Comparison of ENCODE assay signal across 18 cellular contexts in genomic region chr3:76063019-76063418, GRCh38.
DNase-seq lines count a peak whose midpoint lies in the region; ATAC-seq, FAIRE-seq and TF ChIP-seq lines count a peak whose summit lies in the region.
"Had no signal": no experiment of that assay in that cellular context is flagged by ENCODE, and none has a peak within 500 bp of the region (broad histone marks: within the 10 kb centered on the region; RNA-seq: fewer than 3 reads in every experiment).

No MANE protein-coding gene starts in this region.

- FAIRE-seq in H1 (lab: Jason Lieb, UNC), result no peak

- H4K5ac ChIP-seq in H1 (ENCODE audit: insufficient read length, low read depth, low read length), result no peak overlapping the region

- no peaks in the 10 kb centered on the region for H4K20me1 ChIP-seq in PC-3 (ENCODE audit: low read length)
- H4K20me1 ChIP-seq in H1 (replicated peaks in 1 of 2; ENCODE audit: control insufficient read depth in 1 of 2, insufficient read depth in 2 of 2, low read length in 2 of 2), result no peaks in the 10 kb centered on the region

- no peak for TF ChIP-seq RAD21 in H1 (IDR thresholded peaks at IDR 0.05 in 1 of 2, conservative IDR thresholded peaks at IDR 0.05 in 1 of 2; ENCODE audit: low read depth in 2 of 2, low read length in 2 of 2)

- H3K18ac ChIP-seq in H1 (ENCODE audit: extremely low read depth, low read length), result no peak overlapping the region

- no peaks in the 10 kb centered on the region for H3K23me2 ChIP-seq in H1 (ENCODE audit: low read depth, low read length)

- peak overlapping the region; percentile 53; the same call in 1 of the 2 replicates for H2BK5ac ChIP-seq in H1 (ENCODE audit: low read depth, low read length)

- CTCF ChIA-PET in PC-3 (lab: Charles Lee) (interaction anchor here (0.7 kb wide), 1 partner anchor 44 kb away, joined by 3 read pairs; no protein-coding TSS in a partner anchor), H1 (lab: Charles Lee; ENCODE audit: partially characterized antibody) (interaction anchor here (0.7 to 2.8 kb wide), 4 partner anchors 18 to 514 kb away, joined by 3 to 21 read pairs (median 4); no protein-coding TSS in a partner anchor)

- no peaks in the 10 kb centered on the region for H3K9me3 ChIP-seq in PC-3 (ENCODE audit: low read length)
- H3K9me3 ChIP-seq in H1 (ENCODE audit: insufficient read depth in 2 of 2, low read depth in 1 of 2, low read length in 1 of 2), result peaks cover 4% of the 10 kb centered on the region in 2 experiments; a peak in 1 of 4 replicates
- H3K9me3 ChIP-seq: sigmoid colon had no signal

- WGBS in H1 (ENCODE audit: extremely low coverage in 1 of 2, insufficient coverage in 1 of 2, insufficient read length in 1 of 2, insufficient replicate concordance in 2 of 2, low coverage in 1 of 2, low lambda C conversion rate in 2 of 2, missing lambda C conversion rate in 1 of 2), 2 experiments, result 56% methylated on average over 3 of the region's 3 CpGs; no CpG with 5 or more reads in 1 of the 2 experiments

- DNase-seq in ELR (ENCODE audit: low read depth) (peak; percentile 79), PC-3 (peak; percentile 96), H1 (ENCODE audit: low read depth in 1 of 2, low spot score in 2 of 2) (no peak), mucosa of gallbladder (ENCODE audit: low spot score) (peak; percentile 52), GM19240 (ENCODE audit: insufficient read length, low spot score) (no peak), DMS79 (lab: John Stamatoyannopoulos, UW) (no peak), head of caudate nucleus (no peak)
- DNase-seq: activated CD8-positive, alpha-beta T cell treated with anti-CD3 and anti-CD28 coated beads, Interleukin-2, amount 10 ng/mL, durations not matched to agents 7 days and 5 days; activated naive CD4-positive, alpha-beta T cell treated with anti-CD3 and anti-CD28 coated beads for 36 hours; CD4-positive, alpha-beta T cell; glutamatergic neuron; left ventricle myocardium superior; MV-4-11; nephron progenitor cell; OCI-M1; sigmoid colon; T-helper 9 cell had no signal

- peak; percentile 97 for ATAC-seq in PC-3
- no peak for ATAC-seq in HG02938 (IDR thresholded peaks at IDR 0.05; ENCODE audit: unreplicated experiment)
- ATAC-seq: activated CD8-positive, alpha-beta T cell treated with anti-CD3 and anti-CD28 coated beads, Interleukin-2, amount 10 ng/mL, durations not matched to agents 7 days and 5 days; left ventricle myocardium superior had no signal

- 0 out of 2 replicates have a peak overlapping the region, but pooled peaks have one; percentile 41 for H2BK12ac ChIP-seq in H1 (ENCODE audit: low read depth, low read length)

- H3K36me3 ChIP-seq in PC-3 (ENCODE audit: low read depth, low read length), result no peaks in the 10 kb centered on the region
- peaks cover 0 to 2% (median 0%) of the 10 kb centered on the region in 4 experiments; a peak in 1 of 8 replicates for H3K36me3 ChIP-seq in H1 (ENCODE audit: control insufficient read depth in 2 of 4, insufficient read depth in 4 of 4, low read length in 3 of 4)
- H3K36me3 ChIP-seq: sigmoid colon had no signal

- H3K56ac ChIP-seq in H1 (replicated peaks; ENCODE audit: insufficient read length, low read depth, low read length), result no peak overlapping the region

- H2AK5ac ChIP-seq in H1 (ENCODE audit: low read depth, low read length), result no peak overlapping the region

- no peaks in the 10 kb centered on the region for H3K9me2 ChIP-seq in PC-3 (replicated peaks; ENCODE audit: low read length)

- no peak overlapping the region for H4K8ac ChIP-seq in H1 (ENCODE audit: extremely low read depth, insufficient read depth, low read length)

- no peak for TF ChIP-seq POLR2A in H1 (IDR thresholded peaks at IDR 0.05; ENCODE audit: control extremely low read depth in 1 of 2, low read depth in 2 of 2, low read length in 2 of 2)

- BruUV-seq in PC-3 (replicated peaks; lab: Mats Ljungman, UMichigan), result no TSS peak

- TF ChIP-seq EP300 in H1 (IDR thresholded peaks at IDR 0.05; ENCODE audit: borderline replicate concordance in 1 of 2, low read depth in 2 of 2, low read length in 2 of 2), result no peak

- H3K79me1 ChIP-seq in H1 (ENCODE audit: low read depth, low read length), result no peaks in the 10 kb centered on the region

- H3K27me3 ChIP-seq in PC-3 (ENCODE audit: low read length) (no peaks in the 10 kb centered on the region), H1 (replicated peaks in 1 of 4; ENCODE audit: control insufficient read depth in 3 of 4, extremely low read depth in 1 of 4, insufficient read depth in 3 of 4, low read length in 3 of 4) (no peaks in the 10 kb centered on the region)
- H3K27me3 ChIP-seq: sigmoid colon had no signal

- intact Hi-C loops in PC-3 (cut with micrococcal nuclease), result loop anchor here (5.0 kb wide), 1 partner anchor 41 kb away; no protein-coding TSS in a partner anchor
- intact Hi-C loops in head of caudate nucleus (cut with DNase I), result no loop called here

- H3K4me3 ChIP-seq in PC-3 (ENCODE audit: low read length) (no peak overlapping the region), H1 (ENCODE audit: extremely low read depth in 1 of 4, insufficient read depth in 2 of 4, low read depth in 3 of 4, low read length in 4 of 4) (no peak overlapping the region)
- H3K4me3 ChIP-seq: sigmoid colon had no signal

- POLR2A ChIA-PET in PC-3 (lab: Charles Lee; ENCODE audit: unreplicated experiment), result no interaction called here
- POLR2A ChIA-PET in H1 (lab: Charles Lee; ENCODE audit: partially characterized antibody), result interaction anchor here (0.8 to 1.6 kb wide), 3 partner anchors 12 to 20 kb away, joined by 3 to 6 read pairs (median 4); no protein-coding TSS in a partner anchor

- H2AFZ ChIP-seq in PC-3 (ENCODE audit: low read length) (no peak overlapping the region), H1 (ENCODE audit: low read length) (no peak overlapping the region)

- TF ChIP-seq CTCF in PC-3 (conservative IDR thresholded peaks at IDR 0.05; ENCODE audit: low read depth, low read length) (no peak), H1 (IDR thresholded peaks at IDR 0.05; ENCODE audit: control extremely low read depth in 1 of 3, insufficient read depth in 1 of 3, low read depth in 1 of 3, low read length in 3 of 3) (no peak)

- H3K9ac ChIP-seq in PC-3 (ENCODE audit: low read length), result no peak overlapping the region
- no peak overlapping the region for H3K9ac ChIP-seq in H1 (replicated peaks in 1 of 4; ENCODE audit: extremely low read depth in 1 of 4, low read depth in 3 of 4, low read length in 3 of 4)

- H3K4ac ChIP-seq in H1 (replicated peaks; ENCODE audit: insufficient read length, low read depth, low read length), result no peak overlapping the region

- no peak overlapping the region for H4K91ac ChIP-seq in H1 (replicated peaks; ENCODE audit: insufficient read length, low read length)

- H3K4me1 ChIP-seq in PC-3 (ENCODE audit: insufficient read depth, low read length) (peaks cover 24% of the 10 kb centered on the region), H1 (replicated peaks in 1 of 4; ENCODE audit: control insufficient read depth in 3 of 4, insufficient read depth in 4 of 4, low read length in 3 of 4) (peaks cover 0 to 4% (median 1%) of the 10 kb centered on the region in 4 experiments; a peak in 1 of 7 replicates)

- H3K27ac ChIP-seq in PC-3 (ENCODE audit: low read length), result no peak overlapping the region
- H3K27ac ChIP-seq in H1 (ENCODE audit: low read depth, low read length), result no peak overlapping the region
- H3K27ac ChIP-seq: sigmoid colon had no signal

- no peak overlapping the region for H3K23ac ChIP-seq in H1 (ENCODE audit: insufficient read length)

- H2BK20ac ChIP-seq in H1 (ENCODE audit: low read length), result no peak overlapping the region

- H2BK15ac ChIP-seq in H1 (ENCODE audit: low read length), result no peak overlapping the region

- H3K4me2 ChIP-seq in PC-3 (ENCODE audit: low read length), result peak overlapping the region; percentile 33
- no peak overlapping the region for H3K4me2 ChIP-seq in H1 (ENCODE audit: insufficient read depth in 1 of 2, low read depth in 2 of 2, low read length in 2 of 2)

- H3K14ac ChIP-seq in H1 (ENCODE audit: insufficient read length), result no peak overlapping the region

- H3K79me2 ChIP-seq in PC-3 (ENCODE audit: low read length), result no peaks in the 10 kb centered on the region
- H3K79me2 ChIP-seq in H1 (ENCODE audit: control insufficient read depth in 1 of 2, insufficient read depth in 2 of 2, low read length in 2 of 2), result no peaks in the 10 kb centered on the region

- H2BK120ac ChIP-seq in H1 (replicated peaks; ENCODE audit: low read depth, low read length), result no peak overlapping the region

- H3F3A ChIP-seq in PC-3 (ENCODE audit: low read length, unreplicated experiment), result no peaks in the 10 kb centered on the region

TF ChIP-seq in H1, 55 proteins besides CTCF, POLR2A, EP300 and RAD21:
- peak; percentile 67 for TF ChIP-seq JUND (IDR thresholded peaks at IDR 0.05; ENCODE audit: low read length)
- TF ChIP-seq MAFK (IDR thresholded peaks at IDR 0.05; ENCODE audit: low read depth, low read length), result no peak

Comparison
In these comparisons a context has a peak if more than half of its experiments do, and no peak if none do; other contexts are left out.
1. DNase-seq: peak in ELR (single experiment), PC-3 (single experiment) and mucosa of gallbladder (single experiment); none in H1 (0 of 2), GM19240 (single experiment), DMS79 (single experiment) and head of caudate nucleus (0 of 42).